Comparison of ENCODE assay signal across 17 cellular contexts in the genomic region with DNA sequence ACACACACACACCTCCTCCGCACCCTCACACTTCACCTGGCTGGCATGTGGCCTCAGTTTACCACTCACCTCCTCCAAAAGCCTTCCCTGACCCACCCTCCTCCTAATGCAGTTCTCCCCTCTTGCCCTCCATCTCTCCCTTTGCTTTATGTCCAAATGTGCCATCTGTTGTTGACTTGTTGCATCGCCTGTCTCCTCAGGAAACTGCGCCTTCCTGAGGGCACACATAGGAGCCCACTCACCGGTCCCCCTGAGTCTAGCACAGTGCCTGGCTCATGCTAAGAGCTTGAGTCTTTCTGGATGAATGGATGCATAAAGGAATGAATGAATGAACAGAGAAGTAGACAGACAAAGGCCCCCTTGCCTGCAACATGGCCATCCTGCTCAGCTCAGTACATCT.
"Had no signal": no experiment of that assay in that cellular context is flagged by ENCODE, and none has a peak within 500 bp of the region (broad histone marks: within the 10 kb centered on the region; RNA-seq: fewer than 3 reads in every experiment).

No MANE protein-coding gene starts in this region.

- H3K4me3 ChIP-seq: ovary, right atrium auricular region, stomach, thyroid gland had no signal

- H3K4me1 ChIP-seq: foreskin keratinocyte, thyroid gland had no signal

- DNase-seq: endodermal cell; erythroblast; foreskin keratinocyte; kidney; left colon; mammary epithelial cell; naive thymus-derived CD4-positive, alpha-beta T cell; nucleus accumbens; ovary; small intestine; stimulated activated CD4-positive, alpha-beta T cell treated with anti-CD3 and anti-CD28 coated beads, Interleukin-12 subunit alpha, Interleukin-12 subunit beta, amount 100 ng/mL, for 4 hours; stimulated activated naive CD4-positive, alpha-beta T cell; stomach; thyroid gland had no signal

- ATAC-seq: foreskin keratinocyte; left colon; naive thymus-derived CD4-positive, alpha-beta T cell had no signal

- H3K27ac ChIP-seq: foreskin keratinocyte, ovary, stomach, thyroid gland had no signal

- H3K4me3 Mint-ChIP-seq: dendritic cell treated with granulocyte-macrophage colony-stimulating factor and Interleukin-4, amounts not matched to agents 40 ng/mL and 50 ng/mL, for 4 days; endodermal cell; naive thymus-derived CD4-positive, alpha-beta T cell; type B pancreatic cell had no signal

- H3K36me3 Mint-ChIP-seq: naive thymus-derived CD4-positive, alpha-beta T cell; type B pancreatic cell had no signal

- H3K9me3 Mint-ChIP-seq: dendritic cell treated with granulocyte-macrophage colony-stimulating factor and Interleukin-4, amounts not matched to agents 40 ng/mL and 50 ng/mL, for 4 days; endodermal cell; naive thymus-derived CD4-positive, alpha-beta T cell; type B pancreatic cell had no signal

- H3K36me3 ChIP-seq: ovary, right atrium auricular region, stomach, thyroid gland had no signal

- H3K27ac Mint-ChIP-seq: dendritic cell treated with granulocyte-macrophage colony-stimulating factor and Interleukin-4, amounts not matched to agents 40 ng/mL and 50 ng/mL, for 4 days; endodermal cell; naive thymus-derived CD4-positive, alpha-beta T cell; type B pancreatic cell had no signal

- H3K9me3 ChIP-seq: ovary, right atrium auricular region, stomach, thyroid gland had no signal
